Comparison of ENCODE assay signal across 9 cellular contexts in the genomic region with DNA sequence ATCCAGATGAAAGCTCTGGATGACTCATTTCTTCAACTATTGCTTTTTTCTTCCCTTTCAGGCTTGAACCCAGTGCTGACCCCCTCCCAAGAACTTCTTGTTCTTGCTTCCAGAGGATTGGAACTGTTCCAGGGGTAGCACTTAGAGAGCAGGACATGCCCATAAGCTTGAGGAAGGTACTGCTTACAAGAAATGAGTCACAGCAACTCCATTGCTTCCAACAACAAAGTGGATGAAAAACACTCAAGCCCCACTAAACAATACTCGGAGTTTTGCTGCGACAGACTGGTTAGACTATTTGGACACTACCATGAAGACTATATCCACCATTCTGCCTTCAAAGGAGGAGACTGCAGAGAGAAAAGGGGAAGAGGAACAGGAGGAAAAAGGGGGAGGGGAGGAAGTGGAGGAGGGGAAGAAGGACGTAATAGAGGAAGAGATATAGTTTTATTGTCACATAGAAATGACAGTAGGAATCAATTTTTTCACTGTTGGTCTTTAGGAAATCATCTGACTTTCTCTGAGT. TPM values are rescaled to one million over a fixed set of nuclear protein-coding genes. Genes with fewer than 3 reads are reported as not detected.
DNase-seq lines count a peak whose midpoint lies in the region; ATAC-seq and TF ChIP-seq lines count a peak whose summit lies in the region.
"Had no signal": no experiment of that assay in that cellular context is flagged by ENCODE, and none has a peak within 500 bp of the region (broad histone marks: within the 10 kb centered on the region; RNA-seq: fewer than 3 reads in every experiment).

No MANE protein-coding gene starts in this region.

- ATAC-seq in psoas muscle: no peak
- no peak for ATAC-seq in GM19324 (IDR thresholded peaks at IDR 0.05; ENCODE audit: low FRiP score, unreplicated experiment)
- ATAC-seq in HG02623 (IDR thresholded peaks at IDR 0.05; ENCODE audit: unreplicated experiment): no peak

- H3K9ac ChIP-seq in OCI-LY3 (ENCODE audit: low read length): no peak overlapping the region

- H3K4me3 ChIP-seq in OCI-LY3 (ENCODE audit: low read length) (peak overlapping the region; percentile 90), psoas muscle (no peak overlapping the region)

- intact Hi-C loops in psoas muscle (cut with DNase I): loop anchor here in 1 of 2 donors (5.0 kb wide), 1 partner anchor 349 kb away; no protein-coding TSS in a partner anchor

- H3K4me1 ChIP-seq in OCI-LY3 (ENCODE audit: low read length) (peaks cover 14% of the 10 kb centered on the region), psoas muscle (peaks cover 12% of the 10 kb centered on the region)

- 72 to 74% (median 73%) methylated on average over 3 of the region's 3 CpGs for WGBS in psoas muscle, 3 donors

- peaks cover 23% of the 10 kb centered on the region for H4K20me1 ChIP-seq in OCI-LY3 (ENCODE audit: insufficient read depth, low read length)

- DNase-seq in HCEC 1CT (peak; percentile 33), dermis blood vessel endothelial cell (peak; percentile 90), psoas muscle (no peak), activated gamma-delta T cell (lab: John Stamatoyannopoulos, UW) (no peak)
- DNase-seq: activated CD4-positive, alpha-beta T cell treated with anti-CD3 and anti-CD28 coated beads for 1 hour; IMR-90 had no signal

- no peak overlapping the region for H2AFZ ChIP-seq in OCI-LY3 (ENCODE audit: low read depth, low read length)

- TF ChIP-seq CTCF in OCI-LY3 (IDR thresholded peaks at IDR 0.05; ENCODE audit: low read depth, low read length) (no peak), psoas muscle (IDR thresholded peaks at IDR 0.05) (no peak)

- H3K27ac ChIP-seq in OCI-LY3 (ENCODE audit: low read length) (no peak overlapping the region), psoas muscle (peak overlapping the region; percentile 97)

- H3K79me2 ChIP-seq in OCI-LY3 (ENCODE audit: low read length): peaks cover 27% of the 10 kb centered on the region

- H3K27me3 ChIP-seq in OCI-LY3 (ENCODE audit: low read depth, low read length): no peaks in the 10 kb centered on the region
- no peaks in the 10 kb centered on the region for H3K27me3 ChIP-seq in psoas muscle (ENCODE audit: insufficient read depth in 3 of 3, low read length in 2 of 3)

- peak overlapping the region; percentile 99 for H3K4me2 ChIP-seq in OCI-LY3 (ENCODE audit: low read length)

- H3K36me3 ChIP-seq in OCI-LY3 (replicated peaks; ENCODE audit: low read depth, low read length) (no peaks in the 10 kb centered on the region), psoas muscle (ENCODE audit: insufficient read depth in 1 of 2, low read depth in 1 of 2) (no peaks in the 10 kb centered on the region)

- no peaks in the 10 kb centered on the region for H3K9me3 ChIP-seq in OCI-LY3 (ENCODE audit: insufficient read depth, low read length)
- H3K9me3 ChIP-seq in psoas muscle: no peaks in the 10 kb centered on the region

RNA-seq across cellular contexts. Expression of gene EPC2, which starts 1.6 kb away (rescaled TPM):
- total RNA-seq in dermis blood vessel endothelial cell: 20.9 and 26.6 TPM in 2 replicates
- 10 to 100 TPM; 15.7 to 21.4 (median 16.9) TPM for total RNA-seq in psoas muscle
- 10 to 100 TPM in 2 of 3 donors, 1 to 10 TPM in 1; 6.3 to 10.7 (median 10.1) TPM for polyA plus RNA-seq in psoas muscle

Comparison
In these comparisons a context has a peak if more than half of its experiments do, and no peak if none do; other contexts are left out.
1. DNase-seq: peak in HCEC 1CT (single experiment) and dermis blood vessel endothelial cell (single experiment); none in psoas muscle (0 of 2) and activated gamma-delta T cell (single experiment).